In genomic region chr15:67100808-67101581, GRCh38 we compare ENCODE assay signal across 1 cellular context.
TF ChIP-seq lines count a peak whose summit lies in the region.

No MANE protein-coding gene starts in this region.

TF ChIP-seq in IMR-90, 13 proteins besides CTCF, POLR2A, EP300 and RAD21:
- no peak for TF ChIP-seq MAFK (IDR thresholded peaks at IDR 0.05; ENCODE audit: low read depth, low read length)
- no peak for TF ChIP-seq CEBPB (IDR thresholded peaks at IDR 0.05; ENCODE audit: low read depth, low read length)
- TF ChIP-seq MXI1 (IDR thresholded peaks at IDR 0.05; ENCODE audit: borderline replicate concordance, low read depth, low read length), result no peak
- TF ChIP-seq CHD1 (IDR thresholded peaks at IDR 0.05; ENCODE audit: low read depth, low read length), result no peak
- no peak for TF ChIP-seq FOS (IDR thresholded peaks at IDR 0.05; ENCODE audit: low read depth, low read length)
- TF ChIP-seq, protein P1, sequence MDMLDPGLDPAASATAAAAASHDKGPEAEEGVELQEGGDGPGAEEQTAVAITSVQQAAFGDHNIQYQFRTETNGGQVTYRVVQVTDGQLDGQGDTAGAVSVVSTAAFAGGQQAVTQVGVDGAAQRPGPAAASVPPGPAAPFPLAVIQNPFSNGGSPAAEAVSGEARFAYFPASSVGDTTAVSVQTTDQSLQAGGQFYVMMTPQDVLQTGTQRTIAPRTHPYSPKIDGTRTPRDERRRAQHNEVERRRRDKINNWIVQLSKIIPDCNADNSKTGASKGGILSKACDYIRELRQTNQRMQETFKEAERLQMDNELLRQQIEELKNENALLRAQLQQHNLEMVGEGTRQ (IDR thresholded peaks at IDR 0.05; ENCODE audit: low read depth, low read length), result no peak
- TF ChIP-seq SMC3 (IDR thresholded peaks at IDR 0.05; ENCODE audit: low read depth, low read length), result no peak
- TF ChIP-seq BHLHE40 (IDR thresholded peaks at IDR 0.05; ENCODE audit: low read depth, low read length), result no peak
- no peak for TF ChIP-seq ELK1 (IDR thresholded peaks at IDR 0.05; ENCODE audit: borderline replicate concordance, low read depth, low read length)
- TF ChIP-seq NFE2L2 (IDR thresholded peaks at IDR 0.05; ENCODE audit: low read depth, low read length), result no peak
- no peak for TF ChIP-seq MAZ (IDR thresholded peaks at IDR 0.05; ENCODE audit: borderline replicate concordance, low read depth, low read length)
- TF ChIP-seq RFX5 (IDR thresholded peaks at IDR 0.05; ENCODE audit: low read depth, low read length), result no peak
